In the genomic region with DNA sequence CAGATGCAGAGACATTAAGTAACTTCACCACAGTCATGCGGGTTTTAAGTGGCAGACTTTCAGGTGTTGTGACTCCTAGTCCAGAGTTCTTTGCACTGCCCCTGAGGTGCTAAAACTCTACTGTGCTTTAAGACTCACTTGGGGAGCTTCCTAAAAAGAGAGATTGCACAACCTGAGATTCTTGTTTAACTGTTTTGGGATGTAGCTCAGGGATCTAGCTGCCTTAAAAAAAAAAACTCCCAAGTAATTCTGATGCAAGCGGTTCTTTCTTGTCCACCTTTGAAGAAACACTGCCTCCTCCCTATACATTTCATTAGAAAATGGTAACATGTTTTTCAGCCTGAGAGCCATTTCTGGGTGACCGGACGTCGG, we compare ENCODE assay signal across 17 cellular contexts. TPM values are rescaled to one million over a fixed set of nuclear protein-coding genes. Genes with fewer than 3 reads are reported as not detected.
DNase-seq lines count a peak whose midpoint lies in the region; ATAC-seq and TF ChIP-seq lines count a peak whose summit lies in the region.
"Had no signal": no experiment of that assay in that cellular context is flagged by ENCODE, and none has a peak within 500 bp of the region (broad histone marks: within the 10 kb centered on the region; RNA-seq: fewer than 3 reads in every experiment).

No MANE protein-coding gene starts in this region.

- peak; percentile 38 for DNase-seq in NK-92 treated with Interleukin-12 subunit alpha and Interleukin-12 subunit beta, amount 100 ng/mL, for 24 hours (lab: John Stamatoyannopoulos, UW)
- no peak for DNase-seq in NK-92 (lab: John Stamatoyannopoulos, UW; ENCODE audit: unreplicated experiment)
- DNase-seq in CD1c-positive myeloid dendritic cell (ENCODE audit: extremely low spot score): peak; percentile 8
- no peak for DNase-seq in colonic mucosa
- DNase-seq in activated CD4-positive, alpha-beta T cell treated with anti-CD3 and anti-CD28 coated beads for 48 hours: no peak
- DNase-seq in ecto neural progenitor cell (ENCODE audit: low spot score): no peak
- DNase-seq: 8988T; CD4-positive, alpha-beta T cell; DMS79; GOT3; H9 had no signal

- ATAC-seq in GM21825 (IDR thresholded peaks at IDR 0.05; ENCODE audit: unreplicated experiment): no peak
- ATAC-seq: GM12878 had no signal

- H3K9me3 ChIP-seq in colonic mucosa (no peaks in the 10 kb centered on the region), mucosa of rectum (ENCODE audit: control insufficient read depth in 2 of 2, low read length in 2 of 2) (no peaks in the 10 kb centered on the region)

- H3K9ac ChIP-seq in colonic mucosa (ENCODE audit: low read depth in 2 of 2, low read length in 2 of 2): peak overlapping the region in 1 of 2 donors; percentile 14
- H3K9ac ChIP-seq in mucosa of rectum (ENCODE audit: low read depth in 1 of 2, low read length in 2 of 2): no peak overlapping the region
- H3K9ac ChIP-seq: BLaER1 treated with 17β-estradiol and CSF1 and Interleukin-3, amounts not matched to agents 10 nM and 100 nM had no signal

- TF ChIP-seq CTCF in colonic mucosa (IDR thresholded peaks at IDR 0.05): no peak

- H3K4me1 ChIP-seq in colonic mucosa: no peaks in the 10 kb centered on the region
- peaks cover 22 to 23% of the 10 kb centered on the region in 2 donors for H3K4me1 ChIP-seq in mucosa of rectum (ENCODE audit: control insufficient read depth in 2 of 2, insufficient read depth in 2 of 2, low read length in 2 of 2)

- H3K36me3 ChIP-seq in colonic mucosa: no peaks in the 10 kb centered on the region
- H3K36me3 ChIP-seq in mucosa of rectum (ENCODE audit: control insufficient read depth in 2 of 2, insufficient read depth in 2 of 2, low read length in 2 of 2): no peaks in the 10 kb centered on the region
- H3K36me3 ChIP-seq: BLaER1 treated with 17β-estradiol and CSF1 and Interleukin-3, amounts not matched to agents 10 nM and 100 nM had no signal

- intact Hi-C loops in colonic mucosa (cut with DNase I): no loop called here

- H3K4me3 ChIP-seq in colonic mucosa (no peak overlapping the region), mucosa of rectum (ENCODE audit: low read length in 2 of 2) (no peak overlapping the region)
- H3K4me3 ChIP-seq: BLaER1 treated with 17β-estradiol and CSF1 and Interleukin-3, amounts not matched to agents 10 nM and 100 nM; GM12878 had no signal

- H3K27me3 ChIP-seq in colonic mucosa: no peaks in the 10 kb centered on the region
- no peaks in the 10 kb centered on the region for H3K27me3 ChIP-seq in mucosa of rectum (ENCODE audit: control insufficient read depth in 2 of 2, insufficient read depth in 2 of 2, low read length in 2 of 2)
- H3K27me3 ChIP-seq: BLaER1 treated with 17β-estradiol and CSF1 and Interleukin-3, amounts not matched to agents 10 nM and 100 nM had no signal

- H3K27ac ChIP-seq in colonic mucosa (peak overlapping the region; percentile 70), mucosa of rectum (ENCODE audit: low read depth in 2 of 2, low read length in 2 of 2) (peak overlapping the region; percentile 77 to 84)
- H3K27ac ChIP-seq: BLaER1 treated with 17β-estradiol and CSF1 and Interleukin-3, amounts not matched to agents 10 nM and 100 nM had no signal

RNA-seq across cellular contexts. Expression of a gene that starts 13.0 kb away (rescaled TPM):
- under 1 TPM in 1 of 2 donors, not detected in 1; 0.99 TPM for total RNA-seq in colonic mucosa
- total RNA-seq: CD4-positive, alpha-beta T cell; G401; GM12878; H9; HT-29 had no signal

RNA-seq across cellular contexts. Expression of a gene that starts 53.9 kb away (rescaled TPM):
- under 1 TPM; 0.40 to 0.69 TPM for total RNA-seq in colonic mucosa
- total RNA-seq: CD4-positive, alpha-beta T cell; G401; GM12878; H9; HT-29 had no signal

Comparison
In these comparisons a context has a peak if more than half of its experiments do, and no peak if none do; other contexts are left out.
1. DNase-seq: peak in NK-92 treated with Interleukin-12 subunit alpha and Interleukin-12 subunit beta, amount 100 ng/mL, for 24 hours (single experiment) and CD1c-positive myeloid dendritic cell (single experiment); none in NK-92 (single experiment), colonic mucosa (single experiment), activated CD4-positive, alpha-beta T cell treated with anti-CD3 and anti-CD28 coated beads for 48 hours (single experiment) and ecto neural progenitor cell (single experiment).